In the genomic region with DNA sequence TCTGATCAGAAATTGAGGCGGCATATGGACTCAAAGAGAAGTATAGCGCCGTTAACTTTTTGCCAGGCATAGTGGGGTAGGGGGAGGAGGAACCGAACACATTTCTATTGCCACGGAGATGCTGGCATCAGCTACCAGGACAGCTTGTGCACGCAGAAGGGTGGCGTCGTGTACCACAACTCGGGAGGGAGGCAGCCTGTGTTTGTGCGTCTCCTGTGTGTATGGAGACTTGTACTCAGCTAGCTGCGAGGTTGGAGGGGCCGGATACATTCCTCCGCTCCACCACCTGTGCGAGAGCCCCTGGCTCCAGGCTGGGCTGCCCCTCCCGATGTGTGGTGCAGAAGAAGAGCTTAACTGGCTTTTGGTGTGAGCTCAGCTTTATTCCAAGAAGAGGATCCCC, we compare ENCODE assay signal across 1 cellular context.
TF ChIP-seq lines count a peak whose summit lies in the region.

No MANE protein-coding gene starts in this region.

TF ChIP-seq in IMR-90, 13 proteins besides CTCF, POLR2A, EP300 and RAD21 (continued from another document):
- TF ChIP-seq, protein P1, sequence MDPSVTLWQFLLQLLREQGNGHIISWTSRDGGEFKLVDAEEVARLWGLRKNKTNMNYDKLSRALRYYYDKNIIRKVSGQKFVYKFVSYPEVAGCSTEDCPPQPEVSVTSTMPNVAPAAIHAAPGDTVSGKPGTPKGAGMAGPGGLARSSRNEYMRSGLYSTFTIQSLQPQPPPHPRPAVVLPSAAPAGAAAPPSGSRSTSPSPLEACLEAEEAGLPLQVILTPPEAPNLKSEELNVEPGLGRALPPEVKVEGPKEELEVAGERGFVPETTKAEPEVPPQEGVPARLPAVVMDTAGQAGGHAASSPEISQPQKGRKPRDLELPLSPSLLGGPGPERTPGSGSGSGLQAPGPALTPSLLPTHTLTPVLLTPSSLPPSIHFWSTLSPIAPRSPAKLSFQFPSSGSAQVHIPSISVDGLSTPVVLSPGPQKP (IDR thresholded peaks at IDR 0.05; ENCODE audit: borderline replicate concordance, low read depth, low read length) = no peak
- TF ChIP-seq FOS (IDR thresholded peaks at IDR 0.05; ENCODE audit: low read depth, low read length) (no peak), BHLHE40 (IDR thresholded peaks at IDR 0.05; ENCODE audit: low read depth, low read length) (no peak), CHD1 (IDR thresholded peaks at IDR 0.05; ENCODE audit: low read depth, low read length) (no peak), RFX5 (IDR thresholded peaks at IDR 0.05; ENCODE audit: low read depth, low read length) (no peak), NFE2L2 (IDR thresholded peaks at IDR 0.05; ENCODE audit: low read depth, low read length) (no peak)
TF ChIP-seq in IMR-90: peak in this region for 0.
